In genomic region chr5:154865466-154866184, GRCh38 we compare ENCODE assay signal across 22 cellular contexts. TPM values are rescaled to one million over a fixed set of nuclear protein-coding genes. Genes with fewer than 3 reads are reported as not detected.
A peak's percentile ranks its signal among the peaks of the same experiment; 100 is the strongest.
DNase-seq lines count a peak whose midpoint lies in the region; ATAC-seq and TF ChIP-seq lines count a peak whose summit lies in the region.
"Had no signal": no experiment of that assay in that cellular context is flagged by ENCODE, and none has a peak within 500 bp of the region (broad histone marks: within the 10 kb centered on the region; RNA-seq: fewer than 3 reads in every experiment).

No MANE protein-coding gene starts in this region.

- H4K8ac ChIP-seq in H9 (replicated peaks; ENCODE audit: insufficient read length, low read depth, low read length) = no peak overlapping the region

- H3K9me3 ChIP-seq in H9 (ENCODE audit: control insufficient read depth, low read depth, low read length) = no peaks in the 10 kb centered on the region
- no peaks in the 10 kb centered on the region for H3K9me3 ChIP-seq in T-helper 17 cell (ENCODE audit: control insufficient read depth, low read length, poor library complexity, severe bottlenecking)
- H3K9me3 ChIP-seq: thoracic aorta had no signal

- CTCF ChIA-PET in activated naive CD4-positive, alpha-beta T cell treated with anti-CD3 and anti-CD28 coated beads, Interleukin-2, amount 10 ng/mL, durations not matched to agents 7 days and 5 days (lab: Charles Lee) = no interaction called here

- H3K4me1 ChIP-seq in H9 (ENCODE audit: insufficient read depth, low read length) = no peaks in the 10 kb centered on the region

- H2BK120ac ChIP-seq in H9 (ENCODE audit: low read depth, low read length, poor library complexity, severe bottlenecking) = no peak overlapping the region

- WGBS in H9 (ENCODE audit: extremely low coverage, insufficient read length, low lambda C conversion rate) = no CpG with 5 or more reads among the region's 5 CpGs

- H2BK12ac ChIP-seq in H9 (ENCODE audit: insufficient read length, low read depth, low read length) = no peak overlapping the region

- no peaks in the 10 kb centered on the region for H3K27me3 Mint-ChIP-seq in activated naive CD4-positive, alpha-beta T cell treated with anti-CD3 and anti-CD28 coated beads, Interleukin-2, amount 50 U/mL, for 24 hours
- no peaks in the 10 kb centered on the region for H3K27me3 Mint-ChIP-seq in activated naive CD4-positive, alpha-beta T cell treated with anti-CD3 and anti-CD28 coated beads, Interleukin-2, amount 10 ng/mL, durations not matched to agents 7 days and 5 days
- no peaks in the 10 kb centered on the region for H3K27me3 Mint-ChIP-seq in activated naive CD8-positive, alpha-beta T cell treated with anti-CD3 and anti-CD28 coated beads for 36 hours
- no peaks in the 10 kb centered on the region for H3K27me3 Mint-ChIP-seq in stimulated activated naive CD8-positive, alpha-beta T cell treated with anti-CD3 and anti-CD28 coated beads, Interleukin-15, amount 100 ng/mL, for 72 hours
- no peaks in the 10 kb centered on the region; the same call in 1 of the 2 replicates for H3K27me3 Mint-ChIP-seq in H9 (ENCODE audit: low read depth)
- H3K27me3 Mint-ChIP-seq in T-helper 17 cell = no peaks in the 10 kb centered on the region

- H3T11ph ChIP-seq in H9 (ENCODE audit: low read length) = no peak overlapping the region

- no peak overlapping the region for H2AK5ac ChIP-seq in H9 (ENCODE audit: insufficient read length, low read length)

- ATAC-seq in stimulated activated naive CD8-positive, alpha-beta T cell treated with anti-CD3 and anti-CD28 coated beads, Interleukin-15, amount 100 ng/mL, for 72 hours = peak; percentile 56
- no peak for ATAC-seq in T-helper 17 cell
- ATAC-seq: Right ventricle myocardium inferior, sciatic nerve had no signal

- H4K5ac ChIP-seq in H9 (ENCODE audit: insufficient read length, low read depth, low read length) = no peak overlapping the region

- no peaks in the 10 kb centered on the region for H3K27me3 ChIP-seq in H9 (ENCODE audit: insufficient read depth, low read length)

- no peak overlapping the region for H3K4ac ChIP-seq in H9 (ENCODE audit: low read depth, low read length)

- peaks cover 12% of the 10 kb centered on the region for H3K79me2 ChIP-seq in H9 (ENCODE audit: insufficient read depth, low read length)

- H3K4me2 ChIP-seq in H9 (ENCODE audit: insufficient read depth, insufficient read length, low read length) = no peak overlapping the region

- no peak overlapping the region for H3K9ac ChIP-seq in H9 (ENCODE audit: extremely low read depth, insufficient read length, low read length)
- H3K9ac ChIP-seq: parathyroid adenoma had no signal

- no peak overlapping the region for H2BK15ac ChIP-seq in H9 (ENCODE audit: low read depth, low read length)

- no peaks in the 10 kb centered on the region for H3K23me2 ChIP-seq in H9 (ENCODE audit: insufficient read length, low read depth, low read length, poor library complexity, severe bottlenecking)

- no peaks in the 10 kb centered on the region for H3K9me3 Mint-ChIP-seq in activated naive CD4-positive, alpha-beta T cell treated with anti-CD3 and anti-CD28 coated beads, Interleukin-2, amount 50 U/mL, for 24 hours
- no peaks in the 10 kb centered on the region for H3K9me3 Mint-ChIP-seq in activated naive CD4-positive, alpha-beta T cell treated with anti-CD3 and anti-CD28 coated beads, Interleukin-2, amount 10 ng/mL, durations not matched to agents 7 days and 5 days
- no peaks in the 10 kb centered on the region for H3K9me3 Mint-ChIP-seq in activated naive CD8-positive, alpha-beta T cell treated with anti-CD3 and anti-CD28 coated beads for 36 hours
- no peaks in the 10 kb centered on the region for H3K9me3 Mint-ChIP-seq in stimulated activated naive CD8-positive, alpha-beta T cell treated with anti-CD3 and anti-CD28 coated beads, Interleukin-15, amount 100 ng/mL, for 72 hours
- no peaks in the 10 kb centered on the region for H3K9me3 Mint-ChIP-seq in H9

- H3K27ac ChIP-seq in H9 (ENCODE audit: insufficient read length, low read depth, low read length) = no peak overlapping the region
- H3K27ac ChIP-seq: C4-2B, parathyroid adenoma had no signal

- H2BK20ac ChIP-seq in H9 (ENCODE audit: low read depth, low read length, poor library complexity, severe bottlenecking) = no peak overlapping the region

- H3K27ac Mint-ChIP-seq in activated naive CD4-positive, alpha-beta T cell treated with anti-CD3 and anti-CD28 coated beads, Interleukin-2, amount 50 U/mL, for 24 hours = peak overlapping the region; percentile 55
- H3K27ac Mint-ChIP-seq in activated naive CD4-positive, alpha-beta T cell treated with anti-CD3 and anti-CD28 coated beads, Interleukin-2, amount 10 ng/mL, durations not matched to agents 7 days and 5 days = no peak overlapping the region
- H3K27ac Mint-ChIP-seq in activated naive CD8-positive, alpha-beta T cell treated with anti-CD3 and anti-CD28 coated beads for 36 hours = peak overlapping the region; percentile 63
- H3K27ac Mint-ChIP-seq in stimulated activated naive CD8-positive, alpha-beta T cell treated with anti-CD3 and anti-CD28 coated beads, Interleukin-15, amount 100 ng/mL, for 72 hours = peak overlapping the region in 1 of 2 donors; percentile 92
- H3K27ac Mint-ChIP-seq in H9 (no peak overlapping the region), T-helper 17 cell (no peak overlapping the region)

- H3K79me1 ChIP-seq in H9 (ENCODE audit: insufficient read depth, low read depth, low read length, poor library complexity, severe bottlenecking) = peaks cover 5% of the 10 kb centered on the region

- peaks cover 12% of the 10 kb centered on the region for H3K36me3 Mint-ChIP-seq in activated naive CD4-positive, alpha-beta T cell treated with anti-CD3 and anti-CD28 coated beads, Interleukin-2, amount 50 U/mL, for 24 hours
- H3K36me3 Mint-ChIP-seq in activated naive CD4-positive, alpha-beta T cell treated with anti-CD3 and anti-CD28 coated beads, Interleukin-2, amount 10 ng/mL, durations not matched to agents 7 days and 5 days = peaks cover 54% of the 10 kb centered on the region
- peaks cover 46% of the 10 kb centered on the region for H3K36me3 Mint-ChIP-seq in activated naive CD8-positive, alpha-beta T cell treated with anti-CD3 and anti-CD28 coated beads for 36 hours
- H3K36me3 Mint-ChIP-seq in H9 (ENCODE audit: insufficient read depth in 1 of 3, low read depth in 3 of 3) (peaks cover 28 to 59% (median 58%) of the 10 kb centered on the region in 3 experiments), T-helper 17 cell (ENCODE audit: low read depth) (peaks cover 5% of the 10 kb centered on the region)

- H3K18ac ChIP-seq in H9 (ENCODE audit: insufficient read length, low read depth, low read length) = no peak overlapping the region

- peak overlapping the region; percentile 11 for H3K4me3 Mint-ChIP-seq in activated naive CD4-positive, alpha-beta T cell treated with anti-CD3 and anti-CD28 coated beads, Interleukin-2, amount 50 U/mL, for 24 hours
- H3K4me3 Mint-ChIP-seq in activated naive CD4-positive, alpha-beta T cell treated with anti-CD3 and anti-CD28 coated beads, Interleukin-2, amount 10 ng/mL, durations not matched to agents 7 days and 5 days = no peak overlapping the region
- H3K4me3 Mint-ChIP-seq in activated naive CD8-positive, alpha-beta T cell treated with anti-CD3 and anti-CD28 coated beads for 36 hours = no peak overlapping the region
- H3K4me3 Mint-ChIP-seq in stimulated activated naive CD8-positive, alpha-beta T cell treated with anti-CD3 and anti-CD28 coated beads, Interleukin-15, amount 100 ng/mL, for 72 hours = no peak overlapping the region
- no peak overlapping the region for H3K4me3 Mint-ChIP-seq in H9
- no peak overlapping the region for H3K4me3 Mint-ChIP-seq in T-helper 17 cell

- no peak overlapping the region for H3K23ac ChIP-seq in H9 (ENCODE audit: insufficient read length, low read depth, low read length)

- no peak overlapping the region for H3K14ac ChIP-seq in H9 (ENCODE audit: insufficient read depth, low read length)

- no peak overlapping the region for H3K56ac ChIP-seq in H9 (ENCODE audit: insufficient read length, low read depth, low read length)

- no peak for DNase-seq in activated naive CD4-positive, alpha-beta T cell treated with anti-CD3 and anti-CD28 coated beads, Interleukin-2, amount 10 ng/mL, durations not matched to agents 7 days and 5 days
- no peak for DNase-seq in activated naive CD8-positive, alpha-beta T cell treated with anti-CD3 and anti-CD28 coated beads for 36 hours
- DNase-seq in fibroblast of peridontal ligament (ENCODE audit: extremely low read depth) (peak; percentile 10), Kasumi-1 (lab: John Stamatoyannopoulos, UW) (no peak), H9 (no peak), T-helper 17 cell (no peak)
- DNase-seq in stimulated activated naive CD8-positive, alpha-beta T cell treated with anti-CD3 and anti-CD28 coated beads, Interleukin-15, amount 100 ng/mL, for 72 hours = no peak
- DNase-seq: ACHN; activated CD8-positive, alpha-beta memory T cell treated with anti-CD3 and anti-CD28 coated beads, Interleukin-2, amount 50 U/mL, for 4 hours; activated naive CD4-positive, alpha-beta T cell treated with anti-CD3 and anti-CD28 coated beads, Interleukin-2, amount 50 U/mL, for 16 hours; cortex of kidney; hippocampal formation; MM.1S; NCI-H1436 treated with DMSO at 0.1 percent for 48 hours; stimulated activated CD4-positive, alpha-beta T cell treated with anti-CD3 and anti-CD28 coated beads, Interleukin-15, amount 100 ng/mL, for 24 hours; SW 1271 had no signal

- no peak overlapping the region for H2BK5ac ChIP-seq in H9 (ENCODE audit: insufficient read length, low read length)

- no peak for TF ChIP-seq CTCF in H9 (conservative IDR thresholded peaks at IDR 0.05)

- H2AFZ ChIP-seq in H9 (ENCODE audit: low read length) = no peak overlapping the region
- H2AFZ ChIP-seq: parathyroid adenoma had no signal

- H4K20me1 ChIP-seq in H9 (ENCODE audit: control insufficient read depth, insufficient read depth, insufficient read length) = no peaks in the 10 kb centered on the region

- H4K91ac ChIP-seq in H9 (ENCODE audit: insufficient read length, low read depth, low read length) = no peak overlapping the region

- peaks cover 58% of the 10 kb centered on the region for H3K4me1 Mint-ChIP-seq in activated naive CD4-positive, alpha-beta T cell treated with anti-CD3 and anti-CD28 coated beads, Interleukin-2, amount 50 U/mL, for 24 hours
- H3K4me1 Mint-ChIP-seq in activated naive CD4-positive, alpha-beta T cell treated with anti-CD3 and anti-CD28 coated beads, Interleukin-2, amount 10 ng/mL, durations not matched to agents 7 days and 5 days = peaks cover 45% of the 10 kb centered on the region
- H3K4me1 Mint-ChIP-seq in activated naive CD8-positive, alpha-beta T cell treated with anti-CD3 and anti-CD28 coated beads for 36 hours = peaks cover 51% of the 10 kb centered on the region
- H3K4me1 Mint-ChIP-seq in stimulated activated naive CD8-positive, alpha-beta T cell treated with anti-CD3 and anti-CD28 coated beads, Interleukin-15, amount 100 ng/mL, for 72 hours = peaks cover 56% of the 10 kb centered on the region
- peaks cover 5% of the 10 kb centered on the region in 2 experiments for H3K4me1 Mint-ChIP-seq in H9
- peaks cover 32% of the 10 kb centered on the region for H3K4me1 Mint-ChIP-seq in T-helper 17 cell

RNA-seq across cellular contexts. Expression of gene CNOT8, which starts 7.2 kb away (rescaled TPM):
- total RNA-seq in activated naive CD8-positive, alpha-beta T cell treated with anti-CD3 and anti-CD28 coated beads for 36 hours = 10 to 100 TPM; 53.7 to 53.9 TPM
- 44.3 and 45.6 TPM in 2 replicates for total RNA-seq in H9 (2021)
- 100 to 1,000 TPM; 109 to 111 TPM for total RNA-seq in T-helper 17 cell

RNA-seq across cellular contexts. Expression of gene FAXDC2, which starts 15.2 kb away (rescaled TPM):
- under 1 TPM in 1 of 2 experiments, not detected in 1; 0.08 TPM for total RNA-seq in activated naive CD8-positive, alpha-beta T cell treated with anti-CD3 and anti-CD28 coated beads for 36 hours
- total RNA-seq in H9 (2021) (3.0 and 3.2 TPM in 2 replicates), T-helper 17 cell (10 to 100 TPM in 1 of 2 donors, 1 to 10 TPM in 1; 1.1 to 36.8 TPM)

Comparison
In these comparisons a context has a peak if more than half of its experiments do, and no peak if none do; other contexts are left out.
1. H3K27ac Mint-ChIP-seq: peak in activated naive CD4-positive, alpha-beta T cell treated with anti-CD3 and anti-CD28 coated beads, Interleukin-2, amount 50 U/mL, for 24 hours (single experiment) and activated naive CD8-positive, alpha-beta T cell treated with anti-CD3 and anti-CD28 coated beads for 36 hours (single experiment); none in activated naive CD4-positive, alpha-beta T cell treated with anti-CD3 and anti-CD28 coated beads, Interleukin-2, amount 10 ng/mL, durations not matched to agents 7 days and 5 days (single experiment), H9 (0 of 3) and T-helper 17 cell (single experiment).